In genomic region chr14:65177551-65177950, GRCh38 we compare ENCODE assay signal across 1 cellular context.
TF ChIP-seq lines count a peak whose summit lies in the region.

No MANE protein-coding gene starts in this region.

TF ChIP-seq in H1, 55 proteins besides CTCF, POLR2A, EP300 and RAD21 (continued from another document):
- no peak for TF ChIP-seq TEAD4 (IDR thresholded peaks at IDR 0.05; ENCODE audit: low read depth, low read length)
TF ChIP-seq in H1: peak in this region for 1.
